In the genomic region with DNA sequence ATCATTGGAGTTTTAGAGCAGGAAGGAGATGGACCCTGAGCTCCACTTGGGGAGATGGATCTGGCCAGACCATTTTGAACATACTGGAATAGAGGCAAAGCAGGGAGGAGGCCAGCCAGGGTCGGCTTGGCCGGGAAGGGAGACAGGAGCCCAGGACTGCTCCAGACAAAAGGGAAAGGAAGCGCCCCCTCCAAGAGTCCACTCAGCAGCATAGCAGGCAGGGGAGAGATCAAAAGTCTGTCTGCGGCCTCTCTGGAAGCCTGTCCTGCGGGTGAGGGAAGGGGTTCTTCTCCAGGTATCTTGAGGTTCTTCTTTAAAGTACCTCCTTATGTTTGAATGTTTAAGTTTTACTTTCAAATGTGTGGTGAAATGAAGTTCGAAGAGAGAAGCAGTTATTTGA, we compare ENCODE assay signal across 26 cellular contexts.
"Had no signal": no experiment of that assay in that cellular context is flagged by ENCODE, and none has a peak within 500 bp of the region (broad histone marks: within the 10 kb centered on the region; RNA-seq: fewer than 3 reads in every experiment).

No MANE protein-coding gene starts in this region.

- H3K4me1 Mint-ChIP-seq: natural killer cell; nephron; stimulated activated naive B cell treated with anti-CD40 and anti-IgM and Interleukin-4, amounts not matched to agents 10 μg/mL and 1 μg/mL and 100 μg/mL, for 72 hours had no signal

- H3K9me3 ChIP-seq: neutrophil, pancreas, prostate gland, right lobe of liver, sigmoid colon, stomach, thoracic aorta, thyroid gland, tibial nerve, upper lobe of left lung, vagina had no signal

- H3K27ac ChIP-seq: neutrophil, pancreas, prostate gland, right lobe of liver, sigmoid colon, stomach, thoracic aorta, thyroid gland, tibial nerve, upper lobe of left lung, vagina had no signal

- H3K4me3 ChIP-seq: pancreas, prostate gland, right lobe of liver, sigmoid colon, stomach, thoracic aorta, thyroid gland, tibial nerve, upper lobe of left lung, vagina had no signal

- DNase-seq: natural killer cell; nucleus accumbens; pancreas; right cardiac atrium; right lobe of liver; sigmoid colon; small intestine; stimulated activated CD4-positive, alpha-beta T cell treated with anti-CD3 and anti-CD28 coated beads, Interleukin-15, amount 100 ng/mL, for 24 hours; stimulated activated CD4-positive, alpha-beta T cell treated with anti-CD3 and anti-CD28 coated beads, Interleukin-2, amount 100 ng/mL, for 24 hours; stimulated activated CD4-positive, alpha-beta T cell treated with anti-CD3 and anti-CD28 coated beads, Interleukin-2, amount 100 ng/mL, for 48 hours; stimulated activated CD4-positive, alpha-beta T cell treated with anti-CD3 and anti-CD28 coated beads, Interleukin-4, amount 100 ng/mL, for 24 hours; stimulated activated naive B cell treated with anti-CD40 and anti-IgM and Interleukin-4, amounts not matched to agents 10 μg/mL and 1 μg/mL and 100 μg/mL, for 72 hours; stimulated activated naive CD4-positive, alpha-beta T cell treated with Interleukin-2 at 50 U/mL for 16 hours; stomach; thyroid gland; trophoblast cell had no signal

- ATAC-seq: natural killer cell; pancreas; right cardiac atrium; right lobe of liver; stimulated activated effector memory CD8-positive, alpha-beta T cell treated with anti-CD3 and anti-CD28 coated beads, Interleukin-12 subunit alpha, Interleukin-12 subunit beta, amount 100 ng/mL, for 72 hours; stimulated activated naive B cell treated with anti-CD40 and anti-IgM and Interleukin-4, amounts not matched to agents 10 μg/mL and 1 μg/mL and 100 μg/mL, for 72 hours had no signal

- H3K9me3 Mint-ChIP-seq: natural killer cell; nephron; neural crest cell; stimulated activated effector memory CD8-positive, alpha-beta T cell treated with anti-CD3 and anti-CD28 coated beads, Interleukin-12 subunit alpha, Interleukin-12 subunit beta, amount 100 ng/mL, for 72 hours; stimulated activated naive CD8-positive, alpha-beta T cell treated with anti-CD3 and anti-CD28 coated beads, Interleukin-15, Interleukin-2, amounts not matched to agents 100 ng/mL and 50 ng/mL, for 24 hours had no signal

- H3K27me3 ChIP-seq: neutrophil, pancreas, right lobe of liver, sigmoid colon, stomach, thyroid gland, tibial nerve, upper lobe of left lung, vagina had no signal

- H3K4me1 ChIP-seq: pancreas, prostate gland, sigmoid colon, stomach, thyroid gland, tibial nerve, upper lobe of left lung, vagina had no signal

- H3K36me3 Mint-ChIP-seq: stimulated activated naive B cell treated with anti-CD40 and anti-IgM and Interleukin-4, amounts not matched to agents 10 μg/mL and 1 μg/mL and 100 μg/mL, for 72 hours had no signal

- H3K4me3 Mint-ChIP-seq: natural killer cell; nephron; neural crest cell; stimulated activated effector memory CD8-positive, alpha-beta T cell treated with anti-CD3 and anti-CD28 coated beads, Interleukin-12 subunit alpha, Interleukin-12 subunit beta, amount 100 ng/mL, for 72 hours; stimulated activated naive B cell treated with anti-CD40 and anti-IgM and Interleukin-4, amounts not matched to agents 10 μg/mL and 1 μg/mL and 100 μg/mL, for 72 hours; stimulated activated naive CD8-positive, alpha-beta T cell treated with anti-CD3 and anti-CD28 coated beads, Interleukin-15, Interleukin-2, amounts not matched to agents 100 ng/mL and 50 ng/mL, for 24 hours had no signal

- H3K36me3 ChIP-seq: neutrophil, pancreas, prostate gland, right lobe of liver, vagina had no signal

- H3K27me3 Mint-ChIP-seq: stimulated activated naive CD8-positive, alpha-beta T cell treated with anti-CD3 and anti-CD28 coated beads, Interleukin-15, Interleukin-2, amounts not matched to agents 100 ng/mL and 50 ng/mL, for 24 hours had no signal

- H3K27ac Mint-ChIP-seq: natural killer cell; nephron; stimulated activated naive B cell treated with anti-CD40 and anti-IgM and Interleukin-4, amounts not matched to agents 10 μg/mL and 1 μg/mL and 100 μg/mL, for 72 hours; stimulated activated naive CD8-positive, alpha-beta T cell treated with anti-CD3 and anti-CD28 coated beads, Interleukin-15, Interleukin-2, amounts not matched to agents 100 ng/mL and 50 ng/mL, for 24 hours had no signal
